22 cellular contexts compared by ENCODE assay signal in genomic region chr1:59236949-59237545, GRCh38.
"Had no signal": no experiment of that assay in that cellular context is flagged by ENCODE, and none has a peak within 500 bp of the region (broad histone marks: within the 10 kb centered on the region; RNA-seq: fewer than 3 reads in every experiment).

No MANE protein-coding gene starts in this region.

- ATAC-seq: effector memory CD8-positive, alpha-beta T cell; gastroesophageal sphincter; left lobe of liver; mucosa of descending colon; naive thymus-derived CD8-positive, alpha-beta T cell; psoas muscle; sciatic nerve; stimulated activated naive B cell treated with anti-CD40 and anti-IgM and Interleukin-4, amounts not matched to agents 10 μg/mL and 1 μg/mL and 100 μg/mL, for 72 hours; stimulated activated naive CD8-positive, alpha-beta T cell treated with anti-CD3 and anti-CD28 coated beads, Interleukin-15, amount 100 ng/mL, for 72 hours had no signal

- H3K27me3 ChIP-seq: esophagus muscularis mucosa, gastroesophageal sphincter, neutrophil, spleen, testis, tibial nerve had no signal

- H3K9me3 ChIP-seq: esophagus muscularis mucosa, gastroesophageal sphincter, mucosa of descending colon, neutrophil, psoas muscle, spleen, testis, tibial nerve had no signal

- H3K27ac ChIP-seq: epithelial cell of prostate, esophagus muscularis mucosa, gastroesophageal sphincter, neutrophil, psoas muscle, spleen, testis, tibial nerve had no signal

- H3K27ac Mint-ChIP-seq: dendritic cell treated with granulocyte-macrophage colony-stimulating factor and Interleukin-4, amounts not matched to agents 40 ng/mL and 50 ng/mL, for 4 days; effector memory CD8-positive, alpha-beta T cell; stimulated activated naive B cell treated with anti-CD40 and anti-IgM and Interleukin-4, amounts not matched to agents 10 μg/mL and 1 μg/mL and 100 μg/mL, for 72 hours had no signal

- H3K36me3 Mint-ChIP-seq: naive thymus-derived CD8-positive, alpha-beta T cell; stimulated activated naive B cell treated with anti-CD40 and anti-IgM and Interleukin-4, amounts not matched to agents 10 μg/mL and 1 μg/mL and 100 μg/mL, for 72 hours had no signal

- H3K27me3 Mint-ChIP-seq: dendritic cell treated with granulocyte-macrophage colony-stimulating factor and Interleukin-4, amounts not matched to agents 40 ng/mL and 50 ng/mL, for 4 days; effector memory CD8-positive, alpha-beta T cell; stimulated activated naive B cell treated with anti-CD40 and anti-IgM and Interleukin-4, amounts not matched to agents 10 μg/mL and 1 μg/mL and 100 μg/mL, for 72 hours had no signal

- H3K36me3 ChIP-seq: esophagus muscularis mucosa, gastroesophageal sphincter, neutrophil, spleen, tibial nerve had no signal

- H3K9me3 Mint-ChIP-seq: dendritic cell treated with granulocyte-macrophage colony-stimulating factor and Interleukin-4, amounts not matched to agents 40 ng/mL and 50 ng/mL, for 4 days; effector memory CD8-positive, alpha-beta T cell; naive thymus-derived CD8-positive, alpha-beta T cell; stimulated activated naive CD8-positive, alpha-beta T cell treated with anti-CD3 and anti-CD28 coated beads, Interleukin-15, amount 100 ng/mL, for 72 hours had no signal

- H3K4me1 ChIP-seq: esophagus muscularis mucosa, gastroesophageal sphincter, psoas muscle, spleen, testis, tibial nerve had no signal

- H3K4me3 ChIP-seq: esophagus muscularis mucosa, gastroesophageal sphincter, mucosa of descending colon, psoas muscle, spleen, testis, tibial nerve had no signal

- DNase-seq: effector memory CD8-positive, alpha-beta T cell; glutamatergic neuron; islet precursor cell; mucosa of descending colon; naive thymus-derived CD8-positive, alpha-beta T cell; psoas muscle; retina; spleen; stimulated activated CD4-positive, alpha-beta T cell treated with anti-CD3 and anti-CD28 coated beads, Interleukin-15, amount 100 ng/mL, for 24 hours; stimulated activated CD4-positive, alpha-beta T cell treated with anti-CD3 and anti-CD28 coated beads, Interleukin-1b, Interleukin-23, amount 100 ng/mL, for 48 hours; stimulated activated CD4-positive, alpha-beta T cell treated with anti-CD3 and anti-CD28 coated beads, Interleukin-4, amount 100 ng/mL, for 24 hours; stimulated activated naive B cell treated with anti-CD40 and anti-IgM and Interleukin-4, amounts not matched to agents 10 μg/mL and 1 μg/mL and 100 μg/mL, for 72 hours; stimulated activated naive CD8-positive, alpha-beta T cell treated with anti-CD3 and anti-CD28 coated beads, Interleukin-15, amount 100 ng/mL, for 72 hours; testis had no signal

- H3K4me1 Mint-ChIP-seq: stimulated activated naive CD8-positive, alpha-beta T cell treated with anti-CD3 and anti-CD28 coated beads, Interleukin-15, amount 100 ng/mL, for 72 hours had no signal

- H3K4me3 Mint-ChIP-seq: dendritic cell treated with granulocyte-macrophage colony-stimulating factor and Interleukin-4, amounts not matched to agents 40 ng/mL and 50 ng/mL, for 4 days; effector memory CD8-positive, alpha-beta T cell; naive thymus-derived CD8-positive, alpha-beta T cell; stimulated activated naive B cell treated with anti-CD40 and anti-IgM and Interleukin-4, amounts not matched to agents 10 μg/mL and 1 μg/mL and 100 μg/mL, for 72 hours; stimulated activated naive CD8-positive, alpha-beta T cell treated with anti-CD3 and anti-CD28 coated beads, Interleukin-15, amount 100 ng/mL, for 72 hours had no signal
